In genomic region chr9:92298036-92298435, GRCh38 we compare ENCODE assay signal across 18 cellular contexts. TPM values are rescaled to one million over a fixed set of nuclear protein-coding genes. Genes with fewer than 3 reads are reported as not detected.
DNase-seq lines count a peak whose midpoint lies in the region; ATAC-seq and TF ChIP-seq lines count a peak whose summit lies in the region.
"Had no signal": no experiment of that assay in that cellular context is flagged by ENCODE, and none has a peak within 500 bp of the region (broad histone marks: within the 10 kb centered on the region; RNA-seq: fewer than 3 reads in every experiment).

No MANE protein-coding gene starts in this region.

- 91% methylated on average over 3 of the region's 3 CpGs for whole genome bisulfite sequencing in suprapubic skin

- H3K27me3 Mint-ChIP-seq in T-helper 1 cell treated with Interleukin-12 subunit alpha and Interleukin-12 subunit beta and Interleukin-4 antibody, amounts not matched to agents 30 μg/mL and 1 μg/mL, for 36 hours (ENCODE audit: low read depth), result no peaks in the 10 kb centered on the region
- no peaks in the 10 kb centered on the region for H3K27me3 Mint-ChIP-seq in CD8-positive, alpha-beta memory T cell
- no peaks in the 10 kb centered on the region for H3K27me3 Mint-ChIP-seq in activated T-helper 1 cell treated with anti-CD3 and anti-CD28 coated beads, Interleukin-12 subunit alpha, Interleukin-12 subunit beta, Interleukin-2, Interleukin-4 antibody, amounts not matched to agents 30 ng/mL and 10 ng/mL and 1 ng/mL, durations not matched to agents 14 hours and 24 hours and 36 hours (ENCODE audit: insufficient read depth)
- H3K27me3 Mint-ChIP-seq in naive thymus-derived CD8-positive, alpha-beta T cell, result peaks cover 0 to 1% (median 0%) of the 10 kb centered on the region in 5 donors

- POLR2A ChIA-PET in CD8-positive, alpha-beta memory T cell (lab: Charles Lee), result no interaction called here
- POLR2A ChIA-PET in naive thymus-derived CD8-positive, alpha-beta T cell (lab: Charles Lee), result no interaction called here

- no peak for ATAC-seq in naive thymus-derived CD8-positive, alpha-beta T cell
- ATAC-seq: left cardiac atrium had no signal

- peaks cover 25% of the 10 kb centered on the region for H3K36me3 ChIP-seq in CD8-positive, alpha-beta memory T cell (ENCODE audit: insufficient read depth, low read length)
- H3K36me3 ChIP-seq in suprapubic skin, result peaks cover 65% of the 10 kb centered on the region
- H3K36me3 ChIP-seq: prostate gland had no signal

- DNase-seq in T-helper 1 cell (no peak), suprapubic skin (ENCODE audit: low spot score in 2 of 2) (no peak), NCI-H2029 treated with DMSO at 0.1 percent for 48 hours (lab: John Stamatoyannopoulos, UW) (no peak), NCI-H345 (lab: John Stamatoyannopoulos, UW) (no peak)
- no peak for DNase-seq in CD8-positive, alpha-beta memory T cell
- no peak for DNase-seq in activated T-helper 1 cell treated with anti-CD3 and anti-CD28 coated beads, Interleukin-12 subunit alpha, Interleukin-12 subunit beta, Interleukin-2, Interleukin-4 antibody, amounts not matched to agents 30 ng/mL and 10 ng/mL and 1 ng/mL, durations not matched to agents 14 hours and 24 hours and 36 hours (ENCODE audit: low spot score)
- DNase-seq in naive thymus-derived CD8-positive, alpha-beta T cell, result no peak
- DNase-seq: BE2C; caudate nucleus; DMS153; GF-D8; IMR-90; left cardiac atrium; stimulated activated CD4-positive, alpha-beta T cell treated with anti-CD3 and anti-CD28 coated beads, Interleukin-4, amount 100 ng/mL, for 4 hours; substantia nigra had no signal

- no peak for TF ChIP-seq EP300 in suprapubic skin (IDR thresholded peaks at IDR 0.05)

- H3K4me1 Mint-ChIP-seq in T-helper 1 cell treated with Interleukin-12 subunit alpha and Interleukin-12 subunit beta and Interleukin-4 antibody, amounts not matched to agents 30 μg/mL and 1 μg/mL, for 36 hours (ENCODE audit: low read depth), result peaks cover 34% of the 10 kb centered on the region
- H3K4me1 Mint-ChIP-seq in CD8-positive, alpha-beta memory T cell, result peaks cover 28 to 50% (median 38%) of the 10 kb centered on the region in 3 donors
- H3K4me1 Mint-ChIP-seq in activated T-helper 1 cell treated with anti-CD3 and anti-CD28 coated beads, Interleukin-12 subunit alpha, Interleukin-12 subunit beta, Interleukin-2, Interleukin-4 antibody, amounts not matched to agents 30 ng/mL and 10 ng/mL and 1 ng/mL, durations not matched to agents 14 hours and 24 hours and 36 hours (ENCODE audit: low read depth), result peaks cover 36% of the 10 kb centered on the region
- peaks cover 16 to 42% (median 27%) of the 10 kb centered on the region in 4 donors for H3K4me1 Mint-ChIP-seq in naive thymus-derived CD8-positive, alpha-beta T cell

- H3K4me3 Mint-ChIP-seq in T-helper 1 cell treated with Interleukin-12 subunit alpha and Interleukin-12 subunit beta and Interleukin-4 antibody, amounts not matched to agents 30 μg/mL and 1 μg/mL, for 36 hours, result peak overlapping the region; percentile 60
- H3K4me3 Mint-ChIP-seq in CD8-positive, alpha-beta memory T cell, result peak overlapping the region in 6 of 7 donors; percentile 66 to 79 (median 76)
- no peak overlapping the region for H3K4me3 Mint-ChIP-seq in activated T-helper 1 cell treated with anti-CD3 and anti-CD28 coated beads, Interleukin-12 subunit alpha, Interleukin-12 subunit beta, Interleukin-2, Interleukin-4 antibody, amounts not matched to agents 30 ng/mL and 10 ng/mL and 1 ng/mL, durations not matched to agents 14 hours and 24 hours and 36 hours
- H3K4me3 Mint-ChIP-seq in naive thymus-derived CD8-positive, alpha-beta T cell, result peak overlapping the region in 2 of 10 donors; percentile 48 to 58

- no peaks in the 10 kb centered on the region for H3K9me3 Mint-ChIP-seq in T-helper 1 cell treated with Interleukin-12 subunit alpha and Interleukin-12 subunit beta and Interleukin-4 antibody, amounts not matched to agents 30 μg/mL and 1 μg/mL, for 36 hours
- no peaks in the 10 kb centered on the region for H3K9me3 Mint-ChIP-seq in CD8-positive, alpha-beta memory T cell
- no peaks in the 10 kb centered on the region for H3K9me3 Mint-ChIP-seq in activated T-helper 1 cell treated with anti-CD3 and anti-CD28 coated beads, Interleukin-12 subunit alpha, Interleukin-12 subunit beta, Interleukin-2, Interleukin-4 antibody, amounts not matched to agents 30 ng/mL and 10 ng/mL and 1 ng/mL, durations not matched to agents 14 hours and 24 hours and 36 hours
- H3K9me3 Mint-ChIP-seq in naive thymus-derived CD8-positive, alpha-beta T cell, result no peaks in the 10 kb centered on the region

- CTCF ChIA-PET in CD8-positive, alpha-beta memory T cell (lab: Charles Lee), result no interaction called here

- H3K4me1 ChIP-seq in CD8-positive, alpha-beta memory T cell (ENCODE audit: insufficient read depth, low read length), result peaks cover 12% of the 10 kb centered on the region
- H3K4me1 ChIP-seq in suprapubic skin, result peaks cover 23% of the 10 kb centered on the region
- H3K4me1 ChIP-seq: BE2C had no signal

- no peaks in the 10 kb centered on the region for H3K27me3 ChIP-seq in CD8-positive, alpha-beta memory T cell (ENCODE audit: insufficient read depth, low read length, poor library complexity, severe bottlenecking)
- no peaks in the 10 kb centered on the region for H3K27me3 ChIP-seq in suprapubic skin
- H3K27me3 ChIP-seq: BE2C had no signal

- TF ChIP-seq CTCF in suprapubic skin (IDR thresholded peaks at IDR 0.05), result no peak

- no peak for TF ChIP-seq POLR2A in suprapubic skin (IDR thresholded peaks at IDR 0.05)

- no peak overlapping the region for H3K27ac ChIP-seq in CD8-positive, alpha-beta memory T cell (ENCODE audit: low read depth, low read length)
- no peak overlapping the region for H3K27ac ChIP-seq in suprapubic skin
- H3K27ac ChIP-seq: 22Rv1, prostate gland had no signal

- peaks cover 43% of the 10 kb centered on the region for H3K36me3 Mint-ChIP-seq in T-helper 1 cell treated with Interleukin-12 subunit alpha and Interleukin-12 subunit beta and Interleukin-4 antibody, amounts not matched to agents 30 μg/mL and 1 μg/mL, for 36 hours (ENCODE audit: low read depth)
- H3K36me3 Mint-ChIP-seq in CD8-positive, alpha-beta memory T cell, result peaks cover 0 to 59% (median 20%) of the 10 kb centered on the region in 3 donors
- H3K36me3 Mint-ChIP-seq in activated T-helper 1 cell treated with anti-CD3 and anti-CD28 coated beads, Interleukin-12 subunit alpha, Interleukin-12 subunit beta, Interleukin-2, Interleukin-4 antibody, amounts not matched to agents 30 ng/mL and 10 ng/mL and 1 ng/mL, durations not matched to agents 14 hours and 24 hours and 36 hours (ENCODE audit: low read depth), result peaks cover 38% of the 10 kb centered on the region
- peaks cover 13 to 56% (median 16%) of the 10 kb centered on the region in 3 donors for H3K36me3 Mint-ChIP-seq in naive thymus-derived CD8-positive, alpha-beta T cell

- H3K27ac Mint-ChIP-seq in T-helper 1 cell treated with Interleukin-12 subunit alpha and Interleukin-12 subunit beta and Interleukin-4 antibody, amounts not matched to agents 30 μg/mL and 1 μg/mL, for 36 hours, result peak overlapping the region; percentile 75
- peak overlapping the region in 7 of 8 donors; percentile 89 to 97 (median 94) for H3K27ac Mint-ChIP-seq in CD8-positive, alpha-beta memory T cell
- H3K27ac Mint-ChIP-seq in activated T-helper 1 cell treated with anti-CD3 and anti-CD28 coated beads, Interleukin-12 subunit alpha, Interleukin-12 subunit beta, Interleukin-2, Interleukin-4 antibody, amounts not matched to agents 30 ng/mL and 10 ng/mL and 1 ng/mL, durations not matched to agents 14 hours and 24 hours and 36 hours, result peak overlapping the region; percentile 21
- H3K27ac Mint-ChIP-seq in naive thymus-derived CD8-positive, alpha-beta T cell, result peak overlapping the region in 6 of 10 donors; percentile 16 to 77 (median 50)

- no peak overlapping the region for H3K4me3 ChIP-seq in CD8-positive, alpha-beta memory T cell (ENCODE audit: low read length)
- H3K4me3 ChIP-seq in suprapubic skin, result no peak overlapping the region
- H3K4me3 ChIP-seq: prostate gland had no signal

- intact Hi-C loops in activated T-helper 1 cell treated with anti-CD3 and anti-CD28 coated beads, Interleukin-12 subunit alpha, Interleukin-12 subunit beta, Interleukin-2, Interleukin-4 antibody, amounts not matched to agents 30 ng/mL and 10 ng/mL and 1 ng/mL, durations not matched to agents 14 hours and 24 hours and 36 hours (cut with micrococcal nuclease), result no loop called here

- H3K9me3 ChIP-seq in CD8-positive, alpha-beta memory T cell (ENCODE audit: low read length), result no peaks in the 10 kb centered on the region
- H3K9me3 ChIP-seq in suprapubic skin, result no peaks in the 10 kb centered on the region
- H3K9me3 ChIP-seq: BE2C, prostate gland had no signal

RNA-seq across cellular contexts. Expression of gene IARS1, which starts 4.5 kb away (rescaled TPM):
- 100 to 1,000 TPM; 227 to 230 TPM for total RNA-seq in CD8-positive, alpha-beta memory T cell
- 60.3 TPM for polyA plus RNA-seq in CD8-positive, alpha-beta memory T cell
- 208 and 217 TPM in 2 replicates for total RNA-seq in activated T-helper 1 cell treated with anti-CD3 and anti-CD28 coated beads, Interleukin-12 subunit alpha, Interleukin-12 subunit beta, Interleukin-2, Interleukin-4 antibody, amounts not matched to agents 30 ng/mL and 10 ng/mL and 1 ng/mL, durations not matched to agents 14 hours and 24 hours and 36 hours
- 100 to 1,000 TPM; 150 to 151 TPM for total RNA-seq in naive thymus-derived CD8-positive, alpha-beta T cell
- polyA plus RNA-seq in naive thymus-derived CD8-positive, alpha-beta T cell, result 10 to 100 TPM; 62.2 to 75.2 (median 66.5) TPM
- 100 to 1,000 TPM in 1 of 4 donors, 10 to 100 TPM in 3; 58.8 to 152 (median 80.0) TPM for total RNA-seq in suprapubic skin

RNA-seq across cellular contexts. Expression of gene NOL8, which starts 27.1 kb away (rescaled TPM):
- total RNA-seq in CD8-positive, alpha-beta memory T cell, result 10 to 100 TPM; 64.0 to 69.6 TPM
- polyA plus RNA-seq in CD8-positive, alpha-beta memory T cell, result 37.0 TPM
- total RNA-seq in activated T-helper 1 cell treated with anti-CD3 and anti-CD28 coated beads, Interleukin-12 subunit alpha, Interleukin-12 subunit beta, Interleukin-2, Interleukin-4 antibody, amounts not matched to agents 30 ng/mL and 10 ng/mL and 1 ng/mL, durations not matched to agents 14 hours and 24 hours and 36 hours, result 84.4 and 95.5 TPM in 2 replicates
- total RNA-seq in naive thymus-derived CD8-positive, alpha-beta T cell, result 100 to 1,000 TPM; 102 to 105 TPM
- polyA plus RNA-seq in naive thymus-derived CD8-positive, alpha-beta T cell, result 10 to 100 TPM; 15.0 to 29.1 (median 26.7) TPM
- 10 to 100 TPM; 21.8 to 80.1 (median 33.9) TPM for total RNA-seq in suprapubic skin

RNA-seq across cellular contexts. Expression of gene CENPP, which starts 27.7 kb away (rescaled TPM):
- total RNA-seq in CD8-positive, alpha-beta memory T cell, result 10 to 100 TPM; 19.5 to 20.9 TPM
- 2.5 TPM for polyA plus RNA-seq in CD8-positive, alpha-beta memory T cell
- total RNA-seq in activated T-helper 1 cell treated with anti-CD3 and anti-CD28 coated beads, Interleukin-12 subunit alpha, Interleukin-12 subunit beta, Interleukin-2, Interleukin-4 antibody, amounts not matched to agents 30 ng/mL and 10 ng/mL and 1 ng/mL, durations not matched to agents 14 hours and 24 hours and 36 hours, result 24.6 and 26.0 TPM in 2 replicates
- total RNA-seq in naive thymus-derived CD8-positive, alpha-beta T cell, result 1 to 10 TPM; 4.4 TPM
- 1 to 10 TPM; 2.4 to 5.2 (median 3.0) TPM for polyA plus RNA-seq in naive thymus-derived CD8-positive, alpha-beta T cell
- total RNA-seq in suprapubic skin, result 10 to 100 TPM; 14.1 to 39.5 (median 19.2) TPM

Comparison
In these comparisons a context has a peak if more than half of its experiments do, and no peak if none do; other contexts are left out.
1. H3K27ac Mint-ChIP-seq: peak in every context shown above with its lines; median percentile 94 in CD8-positive, alpha-beta memory T cell; 75 in T-helper 1 cell treated with Interleukin-12 subunit alpha and Interleukin-12 subunit beta and Interleukin-4 antibody, amounts not matched to agents 30 μg/mL and 1 μg/mL, for 36 hours; 50 in naive thymus-derived CD8-positive, alpha-beta T cell; 21 in activated T-helper 1 cell treated with anti-CD3 and anti-CD28 coated beads, Interleukin-12 subunit alpha, Interleukin-12 subunit beta, Interleukin-2, Interleukin-4 antibody, amounts not matched to agents 30 ng/mL and 10 ng/mL and 1 ng/mL, durations not matched to agents 14 hours and 24 hours and 36 hours.